Comparison of ENCODE assay signal across 1 cellular context in the genomic region with DNA sequence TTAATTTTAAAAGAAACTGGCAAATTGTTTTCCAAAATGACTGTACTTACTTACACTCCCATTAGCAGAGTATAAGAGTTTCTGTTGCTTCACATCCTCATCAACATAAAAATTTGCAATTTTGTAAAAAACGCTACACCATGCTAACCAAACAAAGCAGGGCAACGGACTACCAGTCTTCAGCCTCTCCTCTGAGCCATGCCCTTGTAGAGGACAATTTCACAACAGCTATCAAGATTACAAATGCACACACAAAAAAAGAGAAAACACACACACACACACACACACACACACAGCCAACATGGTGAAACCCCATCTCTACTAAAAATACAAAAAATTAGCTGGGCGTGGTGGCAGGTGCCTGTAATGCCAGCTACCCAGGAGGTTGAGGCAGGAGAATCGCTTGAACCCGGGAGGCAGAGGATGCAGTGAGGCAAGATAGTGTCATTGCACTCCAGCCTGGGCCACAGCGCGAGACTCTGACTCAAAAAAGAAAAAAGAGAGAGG.
A peak's percentile ranks its signal among the peaks of the same experiment; 100 is the strongest.
TF ChIP-seq lines count a peak whose summit lies in the region.

No MANE protein-coding gene starts in this region.

TF ChIP-seq in HepG2, 621 proteins besides CTCF, POLR2A, EP300 and RAD21:
- peak; percentile 57; the same call in 1 of the 2 replicates for TF ChIP-seq CEBPB (IDR thresholded peaks at IDR 0.05; ENCODE audit: borderline replicate concordance, low read depth, low read length)
- TF ChIP-seq GTF3A (CRISPR knock-in tag; conservative IDR thresholded peaks at IDR 0.05), result no peak
- TF ChIP-seq SP5 (CRISPR knock-in tag; IDR thresholded peaks at IDR 0.05; ENCODE audit: borderline replicate concordance, low read depth), result no peak
- TF ChIP-seq XBP1 (CRISPR knock-in tag; IDR thresholded peaks at IDR 0.05), result no peak
- TF ChIP-seq IRF2 (CRISPR knock-in tag; IDR thresholded peaks at IDR 0.05), result no peak
- TF ChIP-seq, protein P1, sequence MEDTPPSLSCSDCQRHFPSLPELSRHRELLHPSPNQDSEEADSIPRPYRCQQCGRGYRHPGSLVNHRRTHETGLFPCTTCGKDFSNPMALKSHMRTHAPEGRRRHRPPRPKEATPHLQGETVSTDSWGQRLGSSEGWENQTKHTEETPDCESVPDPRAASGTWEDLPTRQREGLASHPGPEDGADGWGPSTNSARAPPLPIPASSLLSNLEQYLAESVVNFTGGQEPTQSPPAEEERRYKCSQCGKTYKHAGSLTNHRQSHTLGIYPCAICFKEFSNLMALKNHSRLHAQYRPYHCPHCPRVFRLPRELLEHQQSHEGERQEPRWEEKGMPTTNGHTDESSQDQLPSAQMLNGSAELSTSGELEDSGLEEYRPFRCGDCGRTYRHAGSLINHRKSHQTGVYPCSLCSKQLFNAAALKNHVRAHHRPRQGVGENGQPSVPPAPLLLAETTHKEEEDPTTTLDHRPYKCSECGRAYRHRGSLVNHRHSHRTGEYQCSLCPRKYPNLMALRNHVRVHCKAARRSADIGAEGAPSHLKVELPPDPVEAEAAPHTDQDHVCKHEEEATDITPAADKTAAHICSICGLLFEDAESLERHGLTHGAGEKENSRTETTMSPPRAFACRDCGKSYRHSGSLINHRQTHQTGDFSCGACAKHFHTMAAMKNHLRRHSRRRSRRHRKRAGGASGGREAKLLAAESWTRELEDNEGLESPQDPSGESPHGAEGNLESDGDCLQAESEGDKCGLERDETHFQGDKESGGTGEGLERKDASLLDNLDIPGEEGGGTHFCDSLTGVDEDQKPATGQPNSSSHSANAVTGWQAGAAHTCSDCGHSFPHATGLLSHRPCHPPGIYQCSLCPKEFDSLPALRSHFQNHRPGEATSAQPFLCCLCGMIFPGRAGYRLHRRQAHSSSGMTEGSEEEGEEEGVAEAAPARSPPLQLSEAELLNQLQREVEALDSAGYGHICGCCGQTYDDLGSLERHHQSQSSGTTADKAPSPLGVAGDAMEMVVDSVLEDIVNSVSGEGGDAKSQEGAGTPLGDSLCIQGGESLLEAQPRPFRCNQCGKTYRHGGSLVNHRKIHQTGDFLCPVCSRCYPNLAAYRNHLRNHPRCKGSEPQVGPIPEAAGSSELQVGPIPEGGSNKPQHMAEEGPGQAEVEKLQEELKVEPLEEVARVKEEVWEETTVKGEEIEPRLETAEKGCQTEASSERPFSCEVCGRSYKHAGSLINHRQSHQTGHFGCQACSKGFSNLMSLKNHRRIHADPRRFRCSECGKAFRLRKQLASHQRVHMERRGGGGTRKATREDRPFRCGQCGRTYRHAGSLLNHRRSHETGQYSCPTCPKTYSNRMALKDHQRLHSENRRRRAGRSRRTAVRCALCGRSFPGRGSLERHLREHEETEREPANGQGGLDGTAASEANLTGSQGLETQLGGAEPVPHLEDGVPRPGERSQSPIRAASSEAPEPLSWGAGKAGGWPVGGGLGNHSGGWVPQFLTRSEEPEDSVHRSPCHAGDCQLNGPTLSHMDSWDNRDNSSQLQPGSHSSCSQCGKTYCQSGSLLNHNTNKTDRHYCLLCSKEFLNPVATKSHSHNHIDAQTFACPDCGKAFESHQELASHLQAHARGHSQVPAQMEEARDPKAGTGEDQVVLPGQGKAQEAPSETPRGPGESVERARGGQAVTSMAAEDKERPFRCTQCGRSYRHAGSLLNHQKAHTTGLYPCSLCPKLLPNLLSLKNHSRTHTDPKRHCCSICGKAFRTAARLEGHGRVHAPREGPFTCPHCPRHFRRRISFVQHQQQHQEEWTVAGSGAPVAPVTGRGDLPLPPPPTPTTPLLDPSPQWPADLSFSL (CRISPR knock-in tag; IDR thresholded peaks at IDR 0.05), result peak; percentile 73; the same call in 1 of the 2 replicates
TF ChIP-seq in HepG2: peak in this region for 2.
